Comparison of ENCODE assay signal across 1 cellular context in genomic region chr1:228163004-228163753, GRCh38.
TF ChIP-seq lines count a peak whose summit lies in the region.

No MANE protein-coding gene starts in this region.

TF ChIP-seq in HepG2, 621 proteins besides CTCF, POLR2A, EP300 and RAD21:
- TF ChIP-seq HNRNPL (IDR thresholded peaks at IDR 0.05; ENCODE audit: low read depth, low read length) = 0 out of 2 replicates have a peak, but pooled peaks have one; percentile 27
- TF ChIP-seq ZNF878 (CRISPR knock-in tag; IDR thresholded peaks at IDR 0.05) = no peak
- peak; percentile 15; the same call in 1 of the 2 replicates for TF ChIP-seq ZBTB38 (CRISPR knock-in tag; IDR thresholded peaks at IDR 0.05)
- TF ChIP-seq PRDM4 (CRISPR knock-in tag; IDR thresholded peaks at IDR 0.05; ENCODE audit: borderline replicate concordance) = no peak
- TF ChIP-seq CREM (IDR thresholded peaks at IDR 0.05) = no peak
- no peak for TF ChIP-seq CREM (CRISPR knock-in tag; IDR thresholded peaks at IDR 0.05)
- TF ChIP-seq ZNF703 (CRISPR knock-in tag; IDR thresholded peaks at IDR 0.05; ENCODE audit: borderline replicate concordance) = no peak
- no peak for TF ChIP-seq ZNF3 (CRISPR knock-in tag; IDR thresholded peaks at IDR 0.05)
- peak; percentile 46; the same call in 1 of the 2 replicates for TF ChIP-seq POLR2G (IDR thresholded peaks at IDR 0.05; ENCODE audit: low read depth, low read length)
- peak; percentile 49 for TF ChIP-seq ZBTB33 (CRISPR knock-in tag; IDR thresholded peaks at IDR 0.05)
- peak; percentile 78 for TF ChIP-seq AGO1 (IDR thresholded peaks at IDR 0.05; ENCODE audit: low read depth, low read length, poor library complexity, severe bottlenecking)
- no peak for TF ChIP-seq GABPA (IDR thresholded peaks at IDR 0.05; ENCODE audit: low read depth, low read length)
- no peak for TF ChIP-seq GABPA (CRISPR knock-in tag; IDR thresholded peaks at IDR 0.05; ENCODE audit: low read depth)
- TF ChIP-seq AKAP8 (CRISPR knock-in tag; IDR thresholded peaks at IDR 0.05) = peak; percentile 44; the same call in 1 of the 2 replicates
- TF ChIP-seq ZFY (CRISPR knock-in tag; IDR thresholded peaks at IDR 0.05) = 0 out of 2 replicates have a peak, but pooled peaks have one; percentile 22
- TF ChIP-seq BCL3 (CRISPR knock-in tag; IDR thresholded peaks at IDR 0.05) = no peak
- TF ChIP-seq AGO2 (optimal IDR thresholded peaks at IDR 0.05; ENCODE audit: low read depth, low read length) = peak; percentile 86
- TF ChIP-seq ZZZ3 (CRISPR knock-in tag; IDR thresholded peaks at IDR 0.05; ENCODE audit: borderline replicate concordance) = no peak
- peak; percentile 14 for TF ChIP-seq TEAD3 (CRISPR knock-in tag; optimal IDR thresholded peaks at IDR 0.05; ENCODE audit: borderline replicate concordance)
